18 cellular contexts compared by ENCODE assay signal in genomic region chr2:63818276-63818675, GRCh38.
"Had no signal": no experiment of that assay in that cellular context is flagged by ENCODE, and none has a peak within 500 bp of the region (broad histone marks: within the 10 kb centered on the region; RNA-seq: fewer than 3 reads in every experiment).

No MANE protein-coding gene starts in this region.

- H3K9me3 ChIP-seq: adrenal gland, thoracic aorta had no signal

- H3K27me3 ChIP-seq: adrenal gland had no signal

- H3K36me3 Mint-ChIP-seq: activated naive CD4-positive, alpha-beta T cell treated with anti-CD3 and anti-CD28 coated beads, Interleukin-2, amount 10 ng/mL, durations not matched to agents 7 days and 5 days; naive thymus-derived CD4-positive, alpha-beta T cell had no signal

- H3K4me3 ChIP-seq: adrenal gland, coronary artery, lung, thoracic aorta had no signal

- DNase-seq: activated naive CD4-positive, alpha-beta T cell treated with anti-CD3 and anti-CD28 coated beads, Interleukin-2, amount 10 ng/mL, durations not matched to agents 7 days and 5 days; adrenal gland; caudate nucleus; effector memory CD8-positive, alpha-beta T cell; hypothalamus; kidney glomerular epithelial cell; naive thymus-derived CD4-positive, alpha-beta T cell; stimulated activated CD4-positive, alpha-beta T cell treated with anti-CD3 and anti-CD28 coated beads, Interleukin-12 subunit alpha, Interleukin-12 subunit beta, amount 100 ng/mL, for 4 hours had no signal

- H3K4me1 ChIP-seq: adrenal gland had no signal

- H3K4me1 Mint-ChIP-seq: activated naive CD4-positive, alpha-beta T cell treated with anti-CD3 and anti-CD28 coated beads, Interleukin-2, amount 10 ng/mL, durations not matched to agents 7 days and 5 days had no signal

- ATAC-seq: activated CD4-positive, CD25-positive, alpha-beta regulatory T cell treated with anti-CD3 and anti-CD28 coated beads, Interleukin-2, amount 50 U/mL, for 24 hours; effector memory CD8-positive, alpha-beta T cell; naive thymus-derived CD4-positive, alpha-beta T cell; sciatic nerve had no signal

- H3K27ac ChIP-seq: adrenal gland, coronary artery, epithelial cell of prostate, thoracic aorta had no signal

- H3K27ac Mint-ChIP-seq: activated naive CD4-positive, alpha-beta T cell treated with anti-CD3 and anti-CD28 coated beads, Interleukin-2, amount 10 ng/mL, durations not matched to agents 7 days and 5 days; activated T-helper 2 cell treated with anti-CD3 and anti-CD28 coated beads, Interferon-gamma antibody, Interleukin-2, Interleukin-4, amounts not matched to agents 10 μg/mL and 5 μg/mL and 100 μg/mL, durations not matched to agents 14 hours and 24 hours and 36 hours; effector memory CD8-positive, alpha-beta T cell; progenitor cell of endocrine pancreas; stimulated activated naive CD8-positive, alpha-beta T cell treated with anti-CD3 and anti-CD28 coated beads, Interleukin-15, Interleukin-2, amounts not matched to agents 100 ng/mL and 50 ng/mL, for 24 hours; T-helper 2 cell treated with Interferon-gamma antibody and Interleukin-4, amounts not matched to agents 5 μg/mL and 100 μg/mL, for 36 hours had no signal

- H3K9me3 Mint-ChIP-seq: activated naive CD4-positive, alpha-beta T cell treated with anti-CD3 and anti-CD28 coated beads, Interleukin-2, amount 10 ng/mL, durations not matched to agents 7 days and 5 days; activated T-helper 2 cell treated with anti-CD3 and anti-CD28 coated beads, Interferon-gamma antibody, Interleukin-2, Interleukin-4, amounts not matched to agents 10 μg/mL and 5 μg/mL and 100 μg/mL, durations not matched to agents 14 hours and 24 hours and 36 hours; effector memory CD8-positive, alpha-beta T cell; naive thymus-derived CD4-positive, alpha-beta T cell; stimulated activated naive CD8-positive, alpha-beta T cell treated with anti-CD3 and anti-CD28 coated beads, Interleukin-15, Interleukin-2, amounts not matched to agents 100 ng/mL and 50 ng/mL, for 24 hours; T-helper 2 cell treated with Interferon-gamma antibody and Interleukin-4, amounts not matched to agents 5 μg/mL and 100 μg/mL, for 36 hours had no signal

- H3K36me3 ChIP-seq: adrenal gland, thoracic aorta had no signal

- H3K4me3 Mint-ChIP-seq: activated naive CD4-positive, alpha-beta T cell treated with anti-CD3 and anti-CD28 coated beads, Interleukin-2, amount 10 ng/mL, durations not matched to agents 7 days and 5 days; effector memory CD8-positive, alpha-beta T cell; naive thymus-derived CD4-positive, alpha-beta T cell; stimulated activated naive CD8-positive, alpha-beta T cell treated with anti-CD3 and anti-CD28 coated beads, Interleukin-15, Interleukin-2, amounts not matched to agents 100 ng/mL and 50 ng/mL, for 24 hours; T-helper 2 cell treated with Interferon-gamma antibody and Interleukin-4, amounts not matched to agents 5 μg/mL and 100 μg/mL, for 36 hours had no signal

- H3K27me3 Mint-ChIP-seq: progenitor cell of endocrine pancreas; stimulated activated naive CD8-positive, alpha-beta T cell treated with anti-CD3 and anti-CD28 coated beads, Interleukin-15, Interleukin-2, amounts not matched to agents 100 ng/mL and 50 ng/mL, for 24 hours had no signal
